In the genomic region with DNA sequence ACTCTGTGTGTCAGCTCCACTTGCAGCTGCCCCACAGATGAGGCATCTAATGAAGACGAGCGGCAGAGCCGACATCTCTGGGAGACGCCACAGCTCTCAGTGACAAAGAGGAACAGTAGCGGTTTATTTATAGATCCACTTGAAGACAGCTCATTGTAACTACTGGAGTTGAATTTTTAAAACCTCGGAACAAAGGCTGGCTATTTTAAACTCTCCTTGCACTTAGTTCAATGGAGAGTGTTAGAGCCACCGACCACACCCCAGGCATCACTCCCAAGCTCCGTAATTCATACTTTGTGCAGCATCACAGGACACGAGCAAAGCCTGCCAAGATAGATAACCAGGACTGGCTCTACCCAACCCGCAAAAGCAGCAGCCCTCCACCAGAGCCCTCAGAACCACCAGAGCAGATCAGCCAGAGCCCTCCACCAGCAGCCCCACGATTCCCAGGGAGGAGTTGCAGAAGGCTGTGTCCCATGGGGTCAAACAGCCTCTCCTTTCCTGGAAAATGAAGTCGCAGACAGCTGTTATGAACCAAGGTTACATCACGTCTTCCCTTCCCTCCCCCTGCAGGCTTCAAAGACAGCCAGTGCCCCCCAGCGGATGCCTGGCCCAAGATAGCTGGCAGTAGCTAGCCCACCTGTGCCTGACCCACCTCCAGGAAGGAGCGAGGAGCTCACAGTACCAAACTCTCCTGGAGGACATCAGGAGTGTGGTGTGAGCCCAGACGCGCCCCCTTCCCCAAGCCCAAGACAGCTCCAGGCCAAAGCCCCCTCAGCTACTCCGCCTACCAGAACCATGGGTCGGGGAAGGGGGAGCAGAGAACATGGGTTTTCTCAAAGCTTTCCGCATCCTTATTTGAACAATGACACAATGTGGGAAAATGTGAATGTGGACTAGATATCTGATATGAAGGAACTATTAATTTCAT, we compare ENCODE assay signal across 11 cellular contexts. TPM values are rescaled to one million over a fixed set of nuclear protein-coding genes. Genes with fewer than 3 reads are reported as not detected.
DNase-seq lines count a peak whose midpoint lies in the region; ATAC-seq, FAIRE-seq and TF ChIP-seq lines count a peak whose summit lies in the region.
"Had no signal": no experiment of that assay in that cellular context is flagged by ENCODE, and none has a peak within 500 bp of the region (broad histone marks: within the 10 kb centered on the region; RNA-seq: fewer than 3 reads in every experiment).

No MANE protein-coding gene starts in this region.

- POLR2A ChIA-PET in HepG2 (lab: Yijun Ruan, JAX): no interaction called here
- POLR2A ChIA-PET in activated CD8-positive, alpha-beta T cell treated with anti-CD3 and anti-CD28 coated beads for 36 hours (lab: Charles Lee): no interaction called here

- H3K4me1 ChIP-seq in liver (ENCODE audit: control insufficient read depth in 4 of 4, insufficient read depth in 4 of 4, low read length in 3 of 4) (peaks cover 5 to 29% (median 22%) of the 10 kb centered on the region in 4 donors), HepG2 (ENCODE audit: insufficient read depth, low read length) (no peaks in the 10 kb centered on the region), mesodermal cell (ENCODE audit: control insufficient read depth, insufficient read depth, low read length, poor library complexity, severe bottlenecking) (peaks cover 22% of the 10 kb centered on the region), neuronal stem cell (ENCODE audit: control insufficient read depth in 2 of 2, insufficient read depth in 1 of 2, low read depth in 1 of 2, low read length in 2 of 2) (peaks cover 0 to 2% of the 10 kb centered on the region in 2 donors)

- 83% methylated on average over 20 of the region's 20 CpGs for WGBS in liver
- 98% methylated on average over 15 of the region's 20 CpGs for WGBS in HepG2 (ENCODE audit: low lambda C conversion rate)
- WGBS in mesodermal cell (ENCODE audit: insufficient coverage in 2 of 2), 2 experiments: 94 to 95% methylated on average over 14 to 15 of the region's 20 CpGs
- no CpG with 5 or more reads among the region's 20 CpGs for WGBS in neuronal stem cell (ENCODE audit: extremely low coverage in 2 of 2, insufficient read length in 2 of 2, insufficient replicate concordance in 1 of 2), 2 donors

- no peaks in the 10 kb centered on the region for H3K79me1 ChIP-seq in neuronal stem cell (ENCODE audit: low read depth, low read length)

- H3K4me3 ChIP-seq in liver (ENCODE audit: low read depth in 1 of 3, low read length in 3 of 3) (no peak overlapping the region), HepG2 (replicated peaks in 1 of 3; ENCODE audit: insufficient read depth in 1 of 3, low read depth in 2 of 3, low read length in 3 of 3) (no peak overlapping the region), coronary artery (peak overlapping the region; percentile 44), mesodermal cell (ENCODE audit: extremely low read depth, insufficient read depth, low read length, poor library complexity, severe bottlenecking) (no peak overlapping the region), neuronal stem cell (ENCODE audit: low read length in 2 of 2) (peak overlapping the region in 1 of 2 donors; percentile 14)

- no peak overlapping the region for H2BK15ac ChIP-seq in neuronal stem cell (ENCODE audit: low read length)

- no peaks in the 10 kb centered on the region for H3K79me2 ChIP-seq in HepG2 (ENCODE audit: insufficient read depth, low read length)

- H3K4me3 Mint-ChIP-seq in activated CD8-positive, alpha-beta T cell treated with anti-CD3 and anti-CD28 coated beads for 36 hours: no peak overlapping the region
- H3K4me3 Mint-ChIP-seq: activated naive CD8-positive, alpha-beta T cell treated with anti-CD3 and anti-CD28 coated beads, Interleukin-2, amount 10 ng/mL, durations not matched to agents 7 days and 5 days had no signal

- H3K4me1 Mint-ChIP-seq in activated CD8-positive, alpha-beta T cell treated with anti-CD3 and anti-CD28 coated beads for 36 hours (ENCODE audit: low read depth): peaks cover 1% of the 10 kb centered on the region

- H2AK5ac ChIP-seq in neuronal stem cell (ENCODE audit: low read depth, low read length): no peak overlapping the region

- no peaks in the 10 kb centered on the region for H3K9me3 ChIP-seq in liver (ENCODE audit: control insufficient read depth in 4 of 4, low read length in 3 of 4)
- no peaks in the 10 kb centered on the region for H3K9me3 ChIP-seq in HepG2 (ENCODE audit: low read length)
- no peaks in the 10 kb centered on the region for H3K9me3 ChIP-seq in mesodermal cell (ENCODE audit: control insufficient read depth, low read length)
- peaks cover 0 to 2% of the 10 kb centered on the region in 2 donors for H3K9me3 ChIP-seq in neuronal stem cell (replicated peaks in 1 of 2; ENCODE audit: control insufficient read depth in 2 of 2, insufficient read depth in 1 of 2, low read depth in 1 of 2, low read length in 2 of 2)

- intact Hi-C loops in HepG2 (cut with micrococcal nuclease; ENCODE audit: unreplicated experiment): no loop called here
- intact Hi-C loops in activated CD8-positive, alpha-beta T cell treated with anti-CD3 and anti-CD28 coated beads for 36 hours (cut with micrococcal nuclease): no loop called here

- TF ChIP-seq EP300 in HepG2 (IDR thresholded peaks at IDR 0.05; ENCODE audit: low read depth in 2 of 2, low read length in 2 of 2) (no peak), HepG2 (CRISPR knock-in tag; IDR thresholded peaks at IDR 0.05; ENCODE audit: borderline replicate concordance) (no peak)

- BruUV-seq in HepG2 (replicated peaks; lab: Mats Ljungman, UMichigan): no TSS peak

- CTCF ChIA-PET in HepG2 (lab: Yijun Ruan, JAX; ENCODE audit: low intra/inter-chr PET ratio, low total read pairs): no interaction called here
- CTCF ChIA-PET in activated CD8-positive, alpha-beta T cell treated with anti-CD3 and anti-CD28 coated beads for 36 hours (lab: Charles Lee): interaction anchor here (0.8 to 5.4 kb wide), 4 partner anchors 12 to 231 kb away, joined by 3 to 30 read pairs (median 3); no protein-coding TSS in a partner anchor

- in situ Hi-C loops in HepG2 (cut with HindIII; ENCODE audit: extremely low pct_ligation_motif_present, low pct_unique_long_range_greater_than_20kb): no loop called here

- H3K27me3 ChIP-seq in liver (ENCODE audit: control insufficient read depth in 4 of 4, insufficient read depth in 4 of 4, low read length in 3 of 4) (no peaks in the 10 kb centered on the region), HepG2 (ENCODE audit: control insufficient read depth in 1 of 2, insufficient read depth in 2 of 2, low read length in 2 of 2) (no peaks in the 10 kb centered on the region), neuronal stem cell (ENCODE audit: control insufficient read depth in 3 of 3, insufficient read depth in 3 of 3, low read depth in 1 of 3, low read length in 3 of 3) (no peaks in the 10 kb centered on the region)

- TF ChIP-seq RAD21 in liver (IDR thresholded peaks at IDR 0.05) (no peak), HepG2 (CRISPR knock-in tag; IDR thresholded peaks at IDR 0.05) (no peak)

- no peak overlapping the region for H2BK120ac ChIP-seq in neuronal stem cell (ENCODE audit: low read depth, low read length)

- H3K9ac ChIP-seq in liver (ENCODE audit: low read depth in 1 of 2, low read length in 2 of 2): no peak overlapping the region
- no peak overlapping the region for H3K9ac ChIP-seq in HepG2 (ENCODE audit: insufficient read depth, low read depth, low read length)
- H3K9ac ChIP-seq in neuronal stem cell (ENCODE audit: low read depth, low read length, poor library complexity): no peak overlapping the region

- H3K14ac ChIP-seq in neuronal stem cell (ENCODE audit: low read length): no peak overlapping the region

- no peaks in the 10 kb centered on the region for H3K27me3 Mint-ChIP-seq in activated CD8-positive, alpha-beta T cell treated with anti-CD3 and anti-CD28 coated beads for 36 hours
- H3K27me3 Mint-ChIP-seq: activated naive CD8-positive, alpha-beta T cell treated with anti-CD3 and anti-CD28 coated beads, Interleukin-2, amount 10 ng/mL, durations not matched to agents 7 days and 5 days had no signal

- H2BK12ac ChIP-seq in neuronal stem cell (ENCODE audit: low read length): no peak overlapping the region

- H2AFZ ChIP-seq in HepG2 (ENCODE audit: low read length): no peak overlapping the region
- no peak overlapping the region for H2AFZ ChIP-seq in neuronal stem cell (ENCODE audit: low read length)

- no peaks in the 10 kb centered on the region for H4K20me1 ChIP-seq in HepG2 (ENCODE audit: insufficient read depth, low read length)

- DNase-seq in HepG2 (ENCODE audit: low spot score) (no peak), coronary artery (ENCODE audit: low spot score) (no peak), amniotic stem cell (lab: John Stamatoyannopoulos, UW) (no peak), neuronal stem cell (ENCODE audit: low spot score) (no peak), COLO668 (lab: John Stamatoyannopoulos, UW; ENCODE audit: unreplicated experiment) (no peak)
- DNase-seq in activated CD8-positive, alpha-beta T cell treated with anti-CD3 and anti-CD28 coated beads for 36 hours: no peak
- DNase-seq: activated naive CD8-positive, alpha-beta T cell treated with anti-CD3 and anti-CD28 coated beads, Interleukin-2, amount 10 ng/mL, durations not matched to agents 7 days and 5 days; COR-L47; SHP77 treated with DMSO at 0.1 percent for 48 hours had no signal

- H3K4me2 ChIP-seq in HepG2 (ENCODE audit: low read depth, low read length) (no peak overlapping the region), neuronal stem cell (ENCODE audit: insufficient read depth, low read length, poor library complexity, severe bottlenecking) (no peak overlapping the region)

- no peak overlapping the region for H2BK5ac ChIP-seq in neuronal stem cell (ENCODE audit: low read length)

- TF ChIP-seq CTCF in liver (IDR thresholded peaks at IDR 0.05; ENCODE audit: low read depth, low read length, missing input control) (no peak), HepG2 (CRISPR knock-in tag; IDR thresholded peaks at IDR 0.05) (no peak), coronary artery (IDR thresholded peaks at IDR 0.05) (no peak)
- TF ChIP-seq CTCF in activated CD8-positive, alpha-beta T cell treated with anti-CD3 and anti-CD28 coated beads for 36 hours (IDR thresholded peaks at IDR 0.05): no peak

- no peak overlapping the region for H4K91ac ChIP-seq in neuronal stem cell (ENCODE audit: low read depth, low read length, poor library complexity)

- H3K9me3 Mint-ChIP-seq in activated CD8-positive, alpha-beta T cell treated with anti-CD3 and anti-CD28 coated beads for 36 hours: no peaks in the 10 kb centered on the region
- H3K9me3 Mint-ChIP-seq: activated naive CD8-positive, alpha-beta T cell treated with anti-CD3 and anti-CD28 coated beads, Interleukin-2, amount 10 ng/mL, durations not matched to agents 7 days and 5 days had no signal

- no peak for TF ChIP-seq POLR2A in HepG2 (IDR thresholded peaks at IDR 0.05; ENCODE audit: insufficient read depth in 1 of 2, low read depth in 2 of 2, low read length in 2 of 2)

- no peak for FAIRE-seq in HepG2 (lab: Jason Lieb, UNC)

- H3K23ac ChIP-seq in neuronal stem cell (ENCODE audit: low read depth, low read length, poor library complexity): no peak overlapping the region

- H3K27ac Mint-ChIP-seq in activated CD8-positive, alpha-beta T cell treated with anti-CD3 and anti-CD28 coated beads for 36 hours: no peak overlapping the region
- H3K27ac Mint-ChIP-seq: activated naive CD8-positive, alpha-beta T cell treated with anti-CD3 and anti-CD28 coated beads, Interleukin-2, amount 10 ng/mL, durations not matched to agents 7 days and 5 days had no signal

- no peak overlapping the region for H3K18ac ChIP-seq in neuronal stem cell (ENCODE audit: low read length)

- no peak for ATAC-seq in HepG2
- no peak for ATAC-seq in activated CD8-positive, alpha-beta T cell treated with anti-CD3 and anti-CD28 coated beads for 36 hours

- H3K36me3 Mint-ChIP-seq in activated CD8-positive, alpha-beta T cell treated with anti-CD3 and anti-CD28 coated beads for 36 hours (ENCODE audit: low read depth): peaks cover 3% of the 10 kb centered on the region

- H3K27ac ChIP-seq in liver (ENCODE audit: low read depth in 1 of 2, low read length in 2 of 2) (no peak overlapping the region), HepG2 (ENCODE audit: extremely low read length, insufficient read depth, low read length) (no peak overlapping the region), coronary artery (peak overlapping the region in 1 of 2 donors; percentile 69), mesodermal cell (ENCODE audit: low read depth, low read length, severe bottlenecking) (peak overlapping the region; percentile 29), neuronal stem cell (replicated peaks; ENCODE audit: low read length) (no peak overlapping the region)

- H3K4ac ChIP-seq in neuronal stem cell (ENCODE audit: low read length): no peak overlapping the region

- H4K8ac ChIP-seq in neuronal stem cell (ENCODE audit: low read depth, low read length): no peak overlapping the region

- H3K36me3 ChIP-seq in liver (ENCODE audit: control insufficient read depth in 4 of 4, insufficient read depth in 3 of 4, low read depth in 1 of 4, low read length in 3 of 4) (peaks cover 0 to 1% (median 0%) of the 10 kb centered on the region in 4 donors), HepG2 (replicated peaks in 1 of 2; ENCODE audit: control insufficient read depth in 1 of 2, insufficient read depth in 2 of 2, low read length in 2 of 2) (peaks cover 3 to 21% of the 10 kb centered on the region in 2 experiments; a peak in 3 of 5 replicates), mesodermal cell (ENCODE audit: control insufficient read depth, insufficient read depth, low read length) (peaks cover 41% of the 10 kb centered on the region), neuronal stem cell (replicated peaks in 1 of 2; ENCODE audit: control insufficient read depth in 2 of 2, insufficient read depth in 2 of 2, low read length in 2 of 2) (peaks cover 19 to 73% of the 10 kb centered on the region in 2 donors)

RNA-seq across cellular contexts. Expression of gene POC1A, which starts 45.7 kb away (rescaled TPM):
- total RNA-seq in liver (10 to 100 TPM in 1 of 2 donors, 1 to 10 TPM in 1; 2.8 to 12.7 TPM), HepG2 (2016; rRNA removed; fragmentation: Illumina TruSeq; extraction: Trizol) (20.0 and 22.5 TPM in 2 replicates)
- polyA plus RNA-seq in liver (1 to 10 TPM; 1.4 to 6.8 TPM), HepG2 (2011; rRNA removed) (12.6 and 14.6 TPM in 2 replicates)
- 13.9 and 15.5 TPM in 2 replicates for total RNA-seq in HepG2 (2016; cell fraction: cytosol; rRNA removed; fragmentation: Illumina TruSeq; extraction: Trizol; ENCODE audit: low read depth)
- total RNA-seq in HepG2 (2016; cell fraction: insoluble cytoplasmic fraction; rRNA removed; fragmentation: Illumina TruSeq; extraction: Trizol): 20.6 and 21.0 TPM in 2 replicates
- total RNA-seq in HepG2 (2016; cell fraction: membrane; rRNA removed; fragmentation: Illumina TruSeq; extraction: Trizol): 24.6 and 24.9 TPM in 2 replicates
- 11.2 and 11.3 TPM in 2 replicates for total RNA-seq in HepG2 (2016; cell fraction: nucleus; rRNA removed; fragmentation: Illumina TruSeq; extraction: Trizol)
- 9.9 and 16.4 TPM in 2 replicates for polyA plus RNA-seq in HepG2 (2011; cell fraction: cytosol; rRNA removed)
- polyA plus RNA-seq in HepG2 (2011; cell fraction: nucleus; rRNA removed): 9.4 and 12.5 TPM in 2 replicates
- polyA plus RNA-seq in HepG2 (2012): 5.8 and 9.6 TPM in 2 replicates
- polyA plus RNA-seq in HepG2 (2016; cell fraction: cytosol; fragmentation: Illumina TruSeq; extraction: Trizol; ENCODE audit: low read depth): 18.4 and 20.8 TPM in 2 replicates
- 22.6 and 26.9 TPM in 2 replicates for polyA plus RNA-seq in HepG2 (2016; cell fraction: insoluble cytoplasmic fraction; fragmentation: Illumina TruSeq; extraction: Trizol; ENCODE audit: low read depth)
- 23.5 and 25.2 TPM in 2 replicates for polyA plus RNA-seq in HepG2 (2016; cell fraction: membrane; fragmentation: Illumina TruSeq; extraction: Trizol; ENCODE audit: low read depth)
- polyA plus RNA-seq in HepG2 (2016; cell fraction: nucleus; fragmentation: Illumina TruSeq; extraction: Trizol; ENCODE audit: insufficient read depth, low read depth): 16.5 and 16.9 TPM in 2 replicates
- polyA minus RNA-seq in HepG2 (2011; rRNA and poly(A)+ RNA removed; ENCODE audit: low replicate concordance): 35.8 and 64.7 TPM in 2 replicates
- polyA minus RNA-seq in HepG2 (2011; cell fraction: cytosol; rRNA and poly(A)+ RNA removed): 4.6 and 7.1 TPM in 2 replicates
- polyA minus RNA-seq in HepG2 (2011; cell fraction: nucleus; rRNA and poly(A)+ RNA removed): 8.0 TPM in 2 replicates
- 15.7 TPM for polyA plus RNA-seq in mesodermal cell (2013, experiment 1 of 2)
- polyA plus RNA-seq in mesodermal cell (2013, experiment 2 of 2): 14.9 TPM
- total RNA-seq in activated CD8-positive, alpha-beta T cell treated with anti-CD3 and anti-CD28 coated beads for 36 hours: 10 to 100 TPM; 21.2 to 23.5 TPM
- polyA plus RNA-seq in neuronal stem cell (2013, experiment 1 of 2): 18.0 TPM
- 17.8 TPM for polyA plus RNA-seq in neuronal stem cell (2013, experiment 2 of 2)

RNA-seq across cellular contexts. Expression of gene DUSP7, which starts 52.2 kb away (rescaled TPM):
- total RNA-seq in liver: 1 to 10 TPM; 3.7 to 5.0 TPM
- 1 to 10 TPM; 1.5 to 3.7 TPM for polyA plus RNA-seq in liver
- total RNA-seq in HepG2 (2016; rRNA removed; fragmentation: Illumina TruSeq; extraction: Trizol): 6.6 and 7.3 TPM in 2 replicates
- total RNA-seq in HepG2 (2016; cell fraction: cytosol; rRNA removed; fragmentation: Illumina TruSeq; extraction: Trizol; ENCODE audit: low read depth): 4.7 and 5.1 TPM in 2 replicates
- 5.1 and 7.0 TPM in 2 replicates for total RNA-seq in HepG2 (2016; cell fraction: insoluble cytoplasmic fraction; rRNA removed; fragmentation: Illumina TruSeq; extraction: Trizol)
- total RNA-seq in HepG2 (2016; cell fraction: membrane; rRNA removed; fragmentation: Illumina TruSeq; extraction: Trizol): 14.7 and 15.2 TPM in 2 replicates
- 4.6 and 4.7 TPM in 2 replicates for total RNA-seq in HepG2 (2016; cell fraction: nucleus; rRNA removed; fragmentation: Illumina TruSeq; extraction: Trizol)
- polyA plus RNA-seq in HepG2 (2011; rRNA removed): 8.7 and 8.8 TPM in 2 replicates
- 8.3 and 10.5 TPM in 2 replicates for polyA plus RNA-seq in HepG2 (2011; cell fraction: cytosol; rRNA removed)
- 5.7 and 6.3 TPM in 2 replicates for polyA plus RNA-seq in HepG2 (2011; cell fraction: nucleus; rRNA removed)
- 2.9 and 3.4 TPM in 2 replicates for polyA plus RNA-seq in HepG2 (2012)
- 7.5 and 8.7 TPM in 2 replicates for polyA plus RNA-seq in HepG2 (2016; cell fraction: cytosol; fragmentation: Illumina TruSeq; extraction: Trizol; ENCODE audit: low read depth)
- polyA plus RNA-seq in HepG2 (2016; cell fraction: insoluble cytoplasmic fraction; fragmentation: Illumina TruSeq; extraction: Trizol; ENCODE audit: low read depth): 9.3 and 11.6 TPM in 2 replicates
- polyA plus RNA-seq in HepG2 (2016; cell fraction: membrane; fragmentation: Illumina TruSeq; extraction: Trizol; ENCODE audit: low read depth): 15.7 and 19.4 TPM in 2 replicates
- polyA plus RNA-seq in HepG2 (2016; cell fraction: nucleus; fragmentation: Illumina TruSeq; extraction: Trizol; ENCODE audit: insufficient read depth, low read depth): 7.9 and 8.3 TPM in 2 replicates
- polyA minus RNA-seq in HepG2 (2011; rRNA and poly(A)+ RNA removed; ENCODE audit: low replicate concordance): 31.6 and 87.2 TPM in 2 replicates
- 8.1 and 9.1 TPM in 2 replicates for polyA minus RNA-seq in HepG2 (2011; cell fraction: cytosol; rRNA and poly(A)+ RNA removed)
- 4.6 and 5.6 TPM in 2 replicates for polyA minus RNA-seq in HepG2 (2011; cell fraction: nucleus; rRNA and poly(A)+ RNA removed)
- polyA plus RNA-seq in mesodermal cell (2013, experiment 1 of 2): 23.1 TPM
- polyA plus RNA-seq in mesodermal cell (2013, experiment 2 of 2): 19.8 TPM
- total RNA-seq in activated CD8-positive, alpha-beta T cell treated with anti-CD3 and anti-CD28 coated beads for 36 hours: 10 to 100 TPM; 19.6 to 21.6 TPM
- 13.5 TPM for polyA plus RNA-seq in neuronal stem cell (2013, experiment 1 of 2)
- 13.8 TPM for polyA plus RNA-seq in neuronal stem cell (2013, experiment 2 of 2)
